In genomic region chr6:43304361-43304760, GRCh38 we compare ENCODE assay signal across 1 cellular context.
TF ChIP-seq lines count a peak whose summit lies in the region.

No MANE protein-coding gene starts in this region.

TF ChIP-seq in HepG2, 621 proteins besides CTCF, POLR2A, EP300 and RAD21 (continued from another document):
- TF ChIP-seq, protein P1, sequence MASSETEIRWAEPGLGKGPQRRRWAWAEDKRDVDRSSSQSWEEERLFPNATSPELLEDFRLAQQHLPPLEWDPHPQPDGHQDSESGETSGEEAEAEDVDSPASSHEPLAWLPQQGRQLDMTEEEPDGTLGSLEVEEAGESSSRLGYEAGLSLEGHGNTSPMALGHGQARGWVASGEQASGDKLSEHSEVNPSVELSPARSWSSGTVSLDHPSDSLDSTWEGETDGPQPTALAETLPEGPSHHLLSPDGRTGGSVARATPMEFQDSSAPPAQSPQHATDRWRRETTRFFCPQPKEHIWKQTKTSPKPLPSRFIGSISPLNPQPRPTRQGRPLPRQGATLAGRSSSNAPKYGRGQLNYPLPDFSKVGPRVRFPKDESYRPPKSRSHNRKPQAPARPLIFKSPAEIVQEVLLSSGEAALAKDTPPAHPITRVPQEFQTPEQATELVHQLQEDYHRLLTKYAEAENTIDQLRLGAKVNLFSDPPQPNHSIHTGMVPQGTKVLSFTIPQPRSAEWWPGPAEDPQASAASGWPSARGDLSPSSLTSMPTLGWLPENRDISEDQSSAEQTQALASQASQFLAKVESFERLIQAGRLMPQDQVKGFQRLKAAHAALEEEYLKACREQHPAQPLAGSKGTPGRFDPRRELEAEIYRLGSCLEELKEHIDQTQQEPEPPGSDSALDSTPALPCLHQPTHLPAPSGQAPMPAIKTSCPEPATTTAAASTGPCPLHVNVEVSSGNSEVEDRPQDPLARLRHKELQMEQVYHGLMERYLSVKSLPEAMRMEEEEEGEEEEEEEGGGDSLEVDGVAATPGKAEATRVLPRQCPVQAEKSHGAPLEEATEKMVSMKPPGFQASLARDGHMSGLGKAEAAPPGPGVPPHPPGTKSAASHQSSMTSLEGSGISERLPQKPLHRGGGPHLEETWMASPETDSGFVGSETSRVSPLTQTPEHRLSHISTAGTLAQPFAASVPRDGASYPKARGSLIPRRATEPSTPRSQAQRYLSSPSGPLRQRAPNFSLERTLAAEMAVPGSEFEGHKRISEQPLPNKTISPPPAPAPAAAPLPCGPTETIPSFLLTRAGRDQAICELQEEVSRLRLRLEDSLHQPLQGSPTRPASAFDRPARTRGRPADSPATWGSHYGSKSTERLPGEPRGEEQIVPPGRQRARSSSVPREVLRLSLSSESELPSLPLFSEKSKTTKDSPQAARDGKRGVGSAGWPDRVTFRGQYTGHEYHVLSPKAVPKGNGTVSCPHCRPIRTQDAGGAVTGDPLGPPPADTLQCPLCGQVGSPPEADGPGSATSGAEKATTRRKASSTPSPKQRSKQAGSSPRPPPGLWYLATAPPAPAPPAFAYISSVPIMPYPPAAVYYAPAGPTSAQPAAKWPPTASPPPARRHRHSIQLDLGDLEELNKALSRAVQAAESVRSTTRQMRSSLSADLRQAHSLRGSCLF (CRISPR knock-in tag; IDR thresholded peaks at IDR 0.05; ENCODE audit: borderline replicate concordance) = no peak
